ENCODE assay signal across 17 cellular contexts in genomic region chr6:110625883-110626282, GRCh38.
A peak's percentile ranks its signal among the peaks of the same experiment; 100 is the strongest.
DNase-seq lines count a peak whose midpoint lies in the region; ATAC-seq, FAIRE-seq and TF ChIP-seq lines count a peak whose summit lies in the region.
"Had no signal": no experiment of that assay in that cellular context is flagged by ENCODE, and none has a peak within 500 bp of the region (broad histone marks: within the 10 kb centered on the region; RNA-seq: fewer than 3 reads in every experiment).

No MANE protein-coding gene starts in this region.

- intact Hi-C loops in activated CD4-positive, alpha-beta T cell treated with anti-CD3 and anti-CD28 coated beads, Interleukin-2, amount 10 ng/mL, durations not matched to agents 24 days and 14 days (cut with micrococcal nuclease): no loop called here
- intact Hi-C loops in lower leg skin (cut with DNase I; ENCODE audit: low total_unique reads): no loop called here

- H3K4me1 ChIP-seq in fibroblast of lung (ENCODE audit: control insufficient read depth, extremely low read depth, insufficient read depth, low read length): peaks cover 3% of the 10 kb centered on the region

- peak; percentile 78 for FAIRE-seq in RCC 7860 (lab: Jason Lieb, UNC)

- no peak overlapping the region for H3K9ac ChIP-seq in fibroblast of lung (ENCODE audit: insufficient read depth, low read length)

- no peaks in the 10 kb centered on the region for H4K20me1 ChIP-seq in fibroblast of lung (ENCODE audit: control insufficient read depth, extremely low read depth, insufficient read depth, low read length)

- peaks cover 14% of the 10 kb centered on the region for H3K36me3 Mint-ChIP-seq in activated CD4-positive, alpha-beta T cell treated with anti-CD3 and anti-CD28 coated beads, Interleukin-2, amount 10 ng/mL, durations not matched to agents 24 days and 14 days (ENCODE audit: low read depth)

- no peaks in the 10 kb centered on the region for H3K9me3 Mint-ChIP-seq in activated CD4-positive, alpha-beta T cell treated with anti-CD3 and anti-CD28 coated beads, Interleukin-2, amount 10 ng/mL, durations not matched to agents 24 days and 14 days
- H3K9me3 Mint-ChIP-seq: activated T-helper 2 cell treated with anti-CD3 and anti-CD28 coated beads, Interferon-gamma antibody, Interleukin-2, Interleukin-4, amounts not matched to agents 10 μg/mL and 5 μg/mL and 100 μg/mL, durations not matched to agents 14 hours and 24 hours and 36 hours; nephron had no signal

- no peak overlapping the region for H3K4me3 Mint-ChIP-seq in activated CD4-positive, alpha-beta T cell treated with anti-CD3 and anti-CD28 coated beads, Interleukin-2, amount 10 ng/mL, durations not matched to agents 24 days and 14 days
- H3K4me3 Mint-ChIP-seq: activated CD8-positive, alpha-beta T cell treated with anti-CD3 and anti-CD28 coated beads, Interleukin-2, amount 10 ng/mL, durations not matched to agents 7 days and 5 days; nephron had no signal

- H3K27me3 Mint-ChIP-seq in activated CD4-positive, alpha-beta T cell treated with anti-CD3 and anti-CD28 coated beads, Interleukin-2, amount 10 ng/mL, durations not matched to agents 24 days and 14 days: no peaks in the 10 kb centered on the region

- no peaks in the 10 kb centered on the region for H3K79me2 ChIP-seq in fibroblast of lung (ENCODE audit: control insufficient read depth, insufficient read depth, low read length)

- H2AFZ ChIP-seq in fibroblast of lung (ENCODE audit: low read length): no peak overlapping the region

- H3K9me3 ChIP-seq in fibroblast of lung (ENCODE audit: control insufficient read depth, insufficient read depth, low read depth, low read length): no peaks in the 10 kb centered on the region
- H3K9me3 ChIP-seq: right atrium auricular region, testis had no signal

- no peak for TF ChIP-seq POLR2A in lower leg skin (IDR thresholded peaks at IDR 0.05)

- H3K4me3 ChIP-seq in fibroblast of lung (replicated peaks in 1 of 4; ENCODE audit: control extremely low read depth in 1 of 4, insufficient read depth in 1 of 4, low read depth in 3 of 4, low read length in 4 of 4) (no peak overlapping the region), retinal pigment epithelial cell (ENCODE audit: low read length) (no peak overlapping the region), lower leg skin (ENCODE audit: low read depth, poor library complexity, severe bottlenecking) (no peak overlapping the region)
- H3K4me3 ChIP-seq: right atrium auricular region, testis had no signal

- no peak overlapping the region for H3K27ac Mint-ChIP-seq in activated CD4-positive, alpha-beta T cell treated with anti-CD3 and anti-CD28 coated beads, Interleukin-2, amount 10 ng/mL, durations not matched to agents 24 days and 14 days
- H3K27ac Mint-ChIP-seq: activated CD8-positive, alpha-beta T cell treated with anti-CD3 and anti-CD28 coated beads, Interleukin-2, amount 10 ng/mL, durations not matched to agents 7 days and 5 days; activated T-helper 2 cell treated with anti-CD3 and anti-CD28 coated beads, Interferon-gamma antibody, Interleukin-2, Interleukin-4, amounts not matched to agents 10 μg/mL and 5 μg/mL and 100 μg/mL, durations not matched to agents 14 hours and 24 hours and 36 hours; nephron had no signal

- no peaks in the 10 kb centered on the region for H3K27me3 ChIP-seq in fibroblast of lung (ENCODE audit: control insufficient read depth, insufficient read depth, low read length)
- H3K27me3 ChIP-seq: right atrium auricular region, testis had no signal

- DNase-seq in activated CD4-positive, alpha-beta T cell treated with anti-CD3 and anti-CD28 coated beads, Interleukin-2, amount 10 ng/mL, durations not matched to agents 24 days and 14 days: peak; percentile 22
- DNase-seq in activated CD4-positive, alpha-beta T cell treated with anti-CD3 and anti-CD28 coated beads, Interleukin-2, amount 50 U/mL, for 1 hour: no peak
- peak; percentile 49 for DNase-seq in RCC 7860 (ENCODE audit: low spot score)
- peak; percentile 21 to 75 for DNase-seq in fibroblast of lung (ENCODE audit: low read depth in 2 of 2)
- DNase-seq in retinal pigment epithelial cell (ENCODE audit: low read depth): peak; percentile 67
- DNase-seq in lower leg skin (ENCODE audit: low spot score in 2 of 2): no peak
- DNase-seq in H4 (ENCODE audit: low spot score): no peak
- DNase-seq: activated CD8-positive, alpha-beta T cell treated with anti-CD3 and anti-CD28 coated beads, Interleukin-2, amount 10 ng/mL, durations not matched to agents 7 days and 5 days; anterior cingulate cortex; MV-4-11; NK-92 treated with Interleukin-12 subunit alpha and Interleukin-12 subunit beta, amount 100 ng/mL, for 24 hours; stimulated activated CD4-positive, alpha-beta T cell treated with anti-CD3 and anti-CD28 coated beads, Interleukin-1b, Interleukin-23, amount 100 ng/mL, for 48 hours; testis had no signal

- no peak overlapping the region for H3K4me2 ChIP-seq in fibroblast of lung (ENCODE audit: extremely low read depth, insufficient read depth, low read length)

- no peaks in the 10 kb centered on the region for H3K36me3 ChIP-seq in fibroblast of lung (ENCODE audit: control insufficient read depth, insufficient read depth, low read length)
- H3K36me3 ChIP-seq: right atrium auricular region had no signal

- 80 to 95% methylated on average over 2 of the region's 2 CpGs for WGBS in lower leg skin, 2 donors

- no peak for ATAC-seq in HG02588 (IDR thresholded peaks at IDR 0.05; ENCODE audit: unreplicated experiment)
- ATAC-seq: activated CD8-positive, alpha-beta T cell treated with anti-CD3 and anti-CD28 coated beads, Interleukin-2, amount 10 ng/mL, durations not matched to agents 7 days and 5 days had no signal

- H3K27ac ChIP-seq in fibroblast of lung (ENCODE audit: insufficient read depth, low read length): no peak overlapping the region
- H3K27ac ChIP-seq: right atrium auricular region, testis had no signal

- TF ChIP-seq CTCF in fibroblast of lung (conservative IDR thresholded peaks at IDR 0.05 in 1 of 2, IDR thresholded peaks at IDR 0.05 in 1 of 2; ENCODE audit: low read depth in 1 of 2, low read length in 2 of 2): no peak
- no peak for TF ChIP-seq CTCF in retinal pigment epithelial cell (conservative IDR thresholded peaks at IDR 0.05; ENCODE audit: low read depth, low read length)
- TF ChIP-seq CTCF in lower leg skin (IDR thresholded peaks at IDR 0.05): no peak

- H3K4me1 Mint-ChIP-seq in activated CD4-positive, alpha-beta T cell treated with anti-CD3 and anti-CD28 coated beads, Interleukin-2, amount 10 ng/mL, durations not matched to agents 24 days and 14 days: no peaks in the 10 kb centered on the region

Comparison
In these comparisons a context has a peak if more than half of its experiments do, and no peak if none do; other contexts are left out.
1. DNase-seq: peak in activated CD4-positive, alpha-beta T cell treated with anti-CD3 and anti-CD28 coated beads, Interleukin-2, amount 10 ng/mL, durations not matched to agents 24 days and 14 days (single experiment), RCC 7860 (single experiment), fibroblast of lung (2 of 2) and retinal pigment epithelial cell (single experiment); none in activated CD4-positive, alpha-beta T cell treated with anti-CD3 and anti-CD28 coated beads, Interleukin-2, amount 50 U/mL, for 1 hour (single experiment), lower leg skin (0 of 2) and H4 (single experiment).